In genomic region chr4:3354455-3354811, GRCh38 we compare ENCODE assay signal across 20 cellular contexts.
DNase-seq lines count a peak whose midpoint lies in the region; ATAC-seq and TF ChIP-seq lines count a peak whose summit lies in the region.
"Had no signal": no experiment of that assay in that cellular context is flagged by ENCODE, and none has a peak within 500 bp of the region (broad histone marks: within the 10 kb centered on the region; RNA-seq: fewer than 3 reads in every experiment).

No MANE protein-coding gene starts in this region.

- no peaks in the 10 kb centered on the region for H4K20me1 ChIP-seq in hepatocyte (ENCODE audit: insufficient read depth, poor library complexity, severe bottlenecking)

- DNase-seq in activated T-cell treated with anti-CD3 and anti-CD28 coated beads, Interleukin-2, amount 50 U/mL, for 72 hours = no peak
- DNase-seq in activated T-cell treated with anti-CD3 and anti-CD28 coated beads, Interleukin-2, amount 50 U/mL, for 4 hours = no peak
- DNase-seq in WTC11 (ENCODE audit: low spot score) (no peak), hepatocyte (ENCODE audit: low spot score) (no peak), DMS153 (lab: John Stamatoyannopoulos, UW) (no peak), medulla oblongata (ENCODE audit: extremely low spot score) (no peak)
- no peak for DNase-seq in stimulated activated CD4-positive, alpha-beta T cell treated with anti-CD3 and anti-CD28 coated beads, Interleukin-12 subunit alpha, Interleukin-12 subunit beta, amount 100 ng/mL, for 4 hours
- DNase-seq: Calu3, IMR-90, NCI-H1417 treated with DMSO at 0.1 percent for 48 hours, NCI-H2029, NCI-H2171 treated with DMSO at 0.1 percent for 48 hours, NCI-H510A, NCI-H82, Peyer's patch, Right ventricle myocardium superior had no signal

- no peaks in the 10 kb centered on the region for H3K9me3 ChIP-seq in hepatocyte (ENCODE audit: low read depth)
- H3K9me3 ChIP-seq: Peyer's patch had no signal

- H3K4me1 ChIP-seq in hepatocyte (ENCODE audit: insufficient read depth) = peaks cover 4% of the 10 kb centered on the region
- H3K4me1 ChIP-seq: Peyer's patch had no signal

- no peak overlapping the region for H2AFZ ChIP-seq in hepatocyte

- peak overlapping the region; percentile 29 for H3K27ac ChIP-seq in hepatocyte
- H3K27ac ChIP-seq: 22Rv1, C4-2B had no signal

- H3K4me3 Mint-ChIP-seq in activated T-cell treated with anti-CD3 and anti-CD28 coated beads, Interleukin-2, amount 50 U/mL, for 72 hours = peak overlapping the region in 1 of 2 donors; percentile 27
- H3K4me3 Mint-ChIP-seq in activated T-cell treated with anti-CD3 and anti-CD28 coated beads, Interleukin-2, amount 50 U/mL, for 4 hours = no peak overlapping the region
- H3K4me3 Mint-ChIP-seq in WTC11 = no peak overlapping the region
- peak overlapping the region; percentile 3 for H3K4me3 Mint-ChIP-seq in stimulated activated memory B cell treated with anti-CD40 and anti-IgM and Interleukin-4, amounts not matched to agents 10 μg/mL and 1 μg/mL and 100 μg/mL, for 72 hours

- peaks cover 15% of the 10 kb centered on the region for H3K4me1 Mint-ChIP-seq in activated T-cell treated with anti-CD3 and anti-CD28 coated beads, Interleukin-2, amount 50 U/mL, for 72 hours (ENCODE audit: low read depth)
- peaks cover 22% of the 10 kb centered on the region for H3K4me1 Mint-ChIP-seq in activated T-cell treated with anti-CD3 and anti-CD28 coated beads, Interleukin-2, amount 50 U/mL, for 4 hours (ENCODE audit: low read depth)
- peaks cover under 1% of the 10 kb centered on the region for H3K4me1 Mint-ChIP-seq in WTC11
- H3K4me1 Mint-ChIP-seq in stimulated activated memory B cell treated with anti-CD40 and anti-IgM and Interleukin-4, amounts not matched to agents 10 μg/mL and 1 μg/mL and 100 μg/mL, for 72 hours = peaks cover 22% of the 10 kb centered on the region

- H3K9me2 ChIP-seq in hepatocyte (replicated peaks; ENCODE audit: insufficient read depth) = no peaks in the 10 kb centered on the region

- POLR2A ChIA-PET in WTC11 (lab: Charles Lee) = no interaction called here

- 49% methylated on average over 4 of the region's 4 CpGs for WGBS in hepatocyte (ENCODE audit: low lambda C conversion rate, missing lambda C conversion rate)

- H3K9me3 Mint-ChIP-seq in activated T-cell treated with anti-CD3 and anti-CD28 coated beads, Interleukin-2, amount 50 U/mL, for 72 hours = peaks cover 2% of the 10 kb centered on the region in 2 donors
- H3K9me3 Mint-ChIP-seq in activated T-cell treated with anti-CD3 and anti-CD28 coated beads, Interleukin-2, amount 50 U/mL, for 4 hours = peaks cover 6% of the 10 kb centered on the region
- H3K9me3 Mint-ChIP-seq in WTC11 = 0 out of 2 replicates have a peak, but pooled peaks cover 3% of the 10 kb centered on the region
- peaks cover 3% of the 10 kb centered on the region for H3K9me3 Mint-ChIP-seq in stimulated activated memory B cell treated with anti-CD40 and anti-IgM and Interleukin-4, amounts not matched to agents 10 μg/mL and 1 μg/mL and 100 μg/mL, for 72 hours

- no peak overlapping the region for H3K4me2 ChIP-seq in hepatocyte

- no peak overlapping the region for H3K4me3 ChIP-seq in hepatocyte
- H3K4me3 ChIP-seq: HAP-1, Peyer's patch had no signal

- H3K27ac Mint-ChIP-seq in activated T-cell treated with anti-CD3 and anti-CD28 coated beads, Interleukin-2, amount 50 U/mL, for 72 hours = peak overlapping the region; percentile 66
- H3K27ac Mint-ChIP-seq in WTC11 = no peak overlapping the region
- peak overlapping the region; percentile 78 for H3K27ac Mint-ChIP-seq in stimulated activated memory B cell treated with anti-CD40 and anti-IgM and Interleukin-4, amounts not matched to agents 10 μg/mL and 1 μg/mL and 100 μg/mL, for 72 hours

- H3K36me3 Mint-ChIP-seq in activated T-cell treated with anti-CD3 and anti-CD28 coated beads, Interleukin-2, amount 50 U/mL, for 72 hours (ENCODE audit: insufficient read depth in 2 of 2) = peaks cover 2 to 5% of the 10 kb centered on the region in 2 donors
- peaks cover 4% of the 10 kb centered on the region for H3K36me3 Mint-ChIP-seq in activated T-cell treated with anti-CD3 and anti-CD28 coated beads, Interleukin-2, amount 50 U/mL, for 4 hours (ENCODE audit: insufficient read depth)
- no peaks in the 10 kb centered on the region for H3K36me3 Mint-ChIP-seq in WTC11
- H3K36me3 Mint-ChIP-seq in stimulated activated memory B cell treated with anti-CD40 and anti-IgM and Interleukin-4, amounts not matched to agents 10 μg/mL and 1 μg/mL and 100 μg/mL, for 72 hours = peaks cover 15% of the 10 kb centered on the region

- CTCF ChIA-PET in WTC11 (lab: Charles Lee) = interaction anchor here (0.9 to 2.0 kb wide), 4 partner anchors 8 to 126 kb away, joined by 3 to 11 read pairs (median 4); no protein-coding TSS in a partner anchor

- peaks cover 48% of the 10 kb centered on the region for H3K79me2 ChIP-seq in hepatocyte

- H3K36me3 ChIP-seq in hepatocyte (replicated peaks; ENCODE audit: insufficient read depth, low read depth) = no peaks in the 10 kb centered on the region
- H3K36me3 ChIP-seq: HAP-1, Peyer's patch had no signal

- H3K27me3 ChIP-seq in hepatocyte = no peaks in the 10 kb centered on the region
- H3K27me3 ChIP-seq: Peyer's patch had no signal

- H3K27me3 Mint-ChIP-seq in activated T-cell treated with anti-CD3 and anti-CD28 coated beads, Interleukin-2, amount 50 U/mL, for 72 hours (ENCODE audit: low read depth) = no peaks in the 10 kb centered on the region
- H3K27me3 Mint-ChIP-seq in activated T-cell treated with anti-CD3 and anti-CD28 coated beads, Interleukin-2, amount 50 U/mL, for 4 hours (ENCODE audit: low read depth) = no peaks in the 10 kb centered on the region
- no peaks in the 10 kb centered on the region; the same call in 1 of the 2 replicates for H3K27me3 Mint-ChIP-seq in WTC11 (ENCODE audit: low read depth)
- H3K27me3 Mint-ChIP-seq in stimulated activated memory B cell treated with anti-CD40 and anti-IgM and Interleukin-4, amounts not matched to agents 10 μg/mL and 1 μg/mL and 100 μg/mL, for 72 hours = no peaks in the 10 kb centered on the region

- TF ChIP-seq CTCF in WTC11 (IDR thresholded peaks at IDR 0.05) (no peak), hepatocyte (IDR thresholded peaks at IDR 0.05; ENCODE audit: poor library complexity) (no peak)

- ATAC-seq in activated T-cell treated with anti-CD3 and anti-CD28 coated beads, Interleukin-2, amount 50 U/mL, for 72 hours (replicated peaks in 1 of 2) = peak in 1 of 2 donors; percentile 23
- no peak for ATAC-seq in activated T-cell treated with anti-CD3 and anti-CD28 coated beads, Interleukin-2, amount 50 U/mL, for 4 hours
- ATAC-seq in WTC11 = no peak
- ATAC-seq in stimulated activated memory B cell treated with anti-CD40 and anti-IgM and Interleukin-4, amounts not matched to agents 10 μg/mL and 1 μg/mL and 100 μg/mL, for 72 hours = no peak

TF ChIP-seq in WTC11, 78 proteins besides CTCF, POLR2A, EP300 and RAD21:
- TF ChIP-seq FOXP1 (CRISPR knock-in tag; IDR thresholded peaks at IDR 0.05; ENCODE audit: borderline replicate concordance) = no peak
- TF ChIP-seq ZBTB21 (CRISPR knock-in tag; IDR thresholded peaks at IDR 0.05; ENCODE audit: borderline replicate concordance) = no peak
- peak; percentile 86 for TF ChIP-seq GABPB1 (CRISPR knock-in tag; IDR thresholded peaks at IDR 0.05)
- no peak for TF ChIP-seq ZNF423 (CRISPR knock-in tag; IDR thresholded peaks at IDR 0.05)
- no peak for TF ChIP-seq FOXP4 (CRISPR knock-in tag; IDR thresholded peaks at IDR 0.05)
- TF ChIP-seq MLX (CRISPR knock-in tag; IDR thresholded peaks at IDR 0.05) = no peak
- TF ChIP-seq ATF2 (CRISPR knock-in tag; IDR thresholded peaks at IDR 0.05; ENCODE audit: borderline replicate concordance, low read depth) = no peak
TF ChIP-seq in WTC11: peak in this region for 1.
